Comparison of ENCODE assay signal across 2 cellular contexts in genomic region chr2:197454923-197455322, GRCh38.
TF ChIP-seq lines count a peak whose summit lies in the region.

No MANE protein-coding gene starts in this region.

TF ChIP-seq in HCT116, 20 proteins besides CTCF, POLR2A, EP300 and RAD21 (continued from another document):
- TF ChIP-seq ZNF274 (IDR thresholded peaks at IDR 0.05; ENCODE audit: low read depth, low read length) (no peak), EZH2 (IDR thresholded peaks at IDR 0.05) (no peak), TCF7L2 (IDR thresholded peaks at IDR 0.05; ENCODE audit: borderline replicate concordance, extremely low read depth, insufficient read depth, insufficient read length) (no peak), JUND (IDR thresholded peaks at IDR 0.05) (no peak), CBX3 (IDR thresholded peaks at IDR 0.05; ENCODE audit: low read depth) (no peak)

TF ChIP-seq in WTC11, 78 proteins besides CTCF, POLR2A, EP300 and RAD21 (continued from another document):
- TF ChIP-seq ZNF425 (CRISPR knock-in tag; conservative IDR thresholded peaks at IDR 0.05) (no peak), PRDM15 (CRISPR knock-in tag; IDR thresholded peaks at IDR 0.05) (no peak)
